Comparison of ENCODE assay signal across 26 cellular contexts in the genomic region with DNA sequence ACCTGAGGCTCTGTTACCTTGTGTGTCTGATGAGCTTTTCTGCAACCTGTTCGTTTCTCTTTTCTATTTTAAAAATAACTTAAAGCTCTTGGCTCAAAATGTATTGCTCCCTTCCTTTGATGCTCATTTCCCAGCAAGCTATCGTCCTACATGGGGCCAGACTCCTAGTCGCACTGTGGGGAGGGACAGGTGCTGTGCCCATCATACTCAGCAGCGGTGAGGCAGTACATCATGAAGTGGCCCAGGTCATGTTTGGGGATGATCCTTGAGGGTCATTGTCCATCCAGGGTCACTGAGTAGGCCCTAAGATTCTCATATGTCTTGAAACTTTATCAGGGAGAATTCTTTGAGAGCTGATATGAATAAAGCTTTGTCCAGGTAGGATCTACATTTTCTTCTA. TPM values are rescaled to one million over a fixed set of nuclear protein-coding genes. Genes with fewer than 3 reads are reported as not detected.
"Had no signal": no experiment of that assay in that cellular context is flagged by ENCODE, and none has a peak within 500 bp of the region (broad histone marks: within the 10 kb centered on the region; RNA-seq: fewer than 3 reads in every experiment).

No MANE protein-coding gene starts in this region.

- ATAC-seq: heart left ventricle; left lobe of liver; naive thymus-derived CD4-positive, alpha-beta T cell; psoas muscle; right lobe of liver had no signal

- H3K4me3 ChIP-seq: coronary artery, heart left ventricle, psoas muscle, right lobe of liver, suprapubic skin, thyroid gland had no signal

- H3K9me3 ChIP-seq: psoas muscle, right lobe of liver, suprapubic skin, thyroid gland had no signal

- H2AFZ ChIP-seq: parathyroid adenoma had no signal

- DNase-seq: effector CD4-positive, alpha-beta T cell; endodermal cell; foreskin melanocyte; heart left ventricle; hypothalamus; islet precursor cell; mammary epithelial cell; naive thymus-derived CD4-positive, alpha-beta T cell; nucleus accumbens; retina; stimulated activated CD4-positive, alpha-beta T cell treated with anti-CD3 and anti-CD28 coated beads, Interleukin-2, amount 100 ng/mL, for 24 hours; stimulated activated CD4-positive, alpha-beta T cell treated with anti-CD3 and anti-CD28 coated beads, Interleukin-4, amount 100 ng/mL, for 4 hours; stimulated activated naive CD4-positive, alpha-beta T cell had no signal

- H3K27ac ChIP-seq: coronary artery, heart left ventricle, parathyroid adenoma, psoas muscle, right lobe of liver, suprapubic skin, thyroid gland had no signal

- H3K4me3 Mint-ChIP-seq: endodermal cell; naive thymus-derived CD4-positive, alpha-beta T cell; neural crest cell; type B pancreatic cell had no signal

- H3K4me1 Mint-ChIP-seq: endodermal cell, neural crest cell had no signal

- FAIRE-seq: urothelium cell line had no signal

- H3K27ac Mint-ChIP-seq: endodermal cell, type B pancreatic cell had no signal

- H3K9ac ChIP-seq: parathyroid adenoma had no signal

- H3K27me3 Mint-ChIP-seq: naive thymus-derived CD4-positive, alpha-beta T cell; type B pancreatic cell had no signal

- H3K27me3 ChIP-seq: heart left ventricle, right lobe of liver, suprapubic skin, thyroid gland had no signal

RNA-seq across cellular contexts. Expression of a gene that starts 41.1 kb away (rescaled TPM):
- total RNA-seq: glomerular endothelial cell; mononuclear cell; naive thymus-derived CD4-positive, alpha-beta T cell had no signal
- polyA plus RNA-seq: mammary epithelial cell; naive thymus-derived CD4-positive, alpha-beta T cell had no signal

RNA-seq across cellular contexts. Expression of a gene that starts 55.4 kb away (rescaled TPM):
- total RNA-seq: dermis microvascular lymphatic vessel endothelial cell; glomerular endothelial cell; mammary epithelial cell; mononuclear cell; naive thymus-derived CD4-positive, alpha-beta T cell; neural crest cell had no signal
- polyA plus RNA-seq: mammary epithelial cell; naive thymus-derived CD4-positive, alpha-beta T cell had no signal
